2 cellular contexts compared by ENCODE assay signal in the genomic region with DNA sequence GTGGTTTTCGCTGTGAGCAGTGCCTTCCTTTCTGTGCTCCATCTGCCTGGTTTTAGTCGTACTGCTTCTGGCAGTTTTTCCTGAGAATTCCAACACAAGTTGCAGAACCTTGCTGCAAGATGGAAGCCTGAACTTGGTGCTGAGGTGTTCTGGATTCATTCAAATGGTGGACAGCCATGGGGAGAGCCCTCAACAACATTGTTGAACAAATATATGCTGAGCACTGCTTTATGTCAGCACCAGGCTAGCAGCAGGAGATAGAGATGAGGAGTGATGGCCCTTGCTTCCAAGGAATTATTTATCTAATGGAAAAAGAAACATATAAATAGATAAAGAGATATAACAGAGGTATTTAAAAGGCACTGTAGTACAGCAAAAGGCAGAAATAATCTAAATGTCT.
TF ChIP-seq lines count a peak whose summit lies in the region.

No MANE protein-coding gene starts in this region.

TF ChIP-seq in SK-N-SH, 30 proteins besides CTCF, POLR2A, EP300 and RAD21:
- TF ChIP-seq, protein P1, sequence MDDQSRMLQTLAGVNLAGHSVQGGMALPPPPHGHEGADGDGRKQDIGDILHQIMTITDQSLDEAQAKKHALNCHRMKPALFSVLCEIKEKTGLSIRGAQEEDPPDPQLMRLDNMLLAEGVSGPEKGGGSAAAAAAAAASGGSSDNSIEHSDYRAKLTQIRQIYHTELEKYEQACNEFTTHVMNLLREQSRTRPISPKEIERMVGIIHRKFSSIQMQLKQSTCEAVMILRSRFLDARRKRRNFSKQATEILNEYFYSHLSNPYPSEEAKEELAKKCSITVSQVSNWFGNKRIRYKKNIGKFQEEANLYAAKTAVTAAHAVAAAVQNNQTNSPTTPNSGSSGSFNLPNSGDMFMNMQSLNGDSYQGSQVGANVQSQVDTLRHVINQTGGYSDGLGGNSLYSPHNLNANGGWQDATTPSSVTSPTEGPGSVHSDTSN (IDR thresholded peaks at IDR 0.05) = peak; percentile 70
- no peak for TF ChIP-seq FOXM1 (IDR thresholded peaks at IDR 0.05; ENCODE audit: low read depth)
- 0 out of 2 replicates have a peak, but pooled peaks have one; percentile 16 for TF ChIP-seq JUND (IDR thresholded peaks at IDR 0.05)
- no peak for TF ChIP-seq POLR2AphosphoS5 (IDR thresholded peaks at IDR 0.05; ENCODE audit: low read depth, low read length)
- TF ChIP-seq TCF12 (IDR thresholded peaks at IDR 0.05) = peak; percentile 73
- TF ChIP-seq, protein P2, sequence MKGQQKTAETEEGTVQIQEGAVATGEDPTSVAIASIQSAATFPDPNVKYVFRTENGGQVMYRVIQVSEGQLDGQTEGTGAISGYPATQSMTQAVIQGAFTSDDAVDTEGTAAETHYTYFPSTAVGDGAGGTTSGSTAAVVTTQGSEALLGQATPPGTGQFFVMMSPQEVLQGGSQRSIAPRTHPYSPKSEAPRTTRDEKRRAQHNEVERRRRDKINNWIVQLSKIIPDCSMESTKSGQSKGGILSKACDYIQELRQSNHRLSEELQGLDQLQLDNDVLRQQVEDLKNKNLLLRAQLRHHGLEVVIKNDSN (IDR thresholded peaks at IDR 0.05; ENCODE audit: borderline replicate concordance, low read depth) = no peak
- no peak for TF ChIP-seq GABPA (IDR thresholded peaks at IDR 0.05; ENCODE audit: low read depth)
- TF ChIP-seq, protein P3, sequence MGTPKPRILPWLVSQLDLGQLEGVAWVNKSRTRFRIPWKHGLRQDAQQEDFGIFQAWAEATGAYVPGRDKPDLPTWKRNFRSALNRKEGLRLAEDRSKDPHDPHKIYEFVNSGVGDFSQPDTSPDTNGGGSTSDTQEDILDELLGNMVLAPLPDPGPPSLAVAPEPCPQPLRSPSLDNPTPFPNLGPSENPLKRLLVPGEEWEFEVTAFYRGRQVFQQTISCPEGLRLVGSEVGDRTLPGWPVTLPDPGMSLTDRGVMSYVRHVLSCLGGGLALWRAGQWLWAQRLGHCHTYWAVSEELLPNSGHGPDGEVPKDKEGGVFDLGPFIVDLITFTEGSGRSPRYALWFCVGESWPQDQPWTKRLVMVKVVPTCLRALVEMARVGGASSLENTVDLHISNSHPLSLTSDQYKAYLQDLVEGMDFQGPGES (IDR thresholded peaks at IDR 0.05; ENCODE audit: low read depth, low read length) = no peak

TF ChIP-seq in K562, 482 proteins besides CTCF, POLR2A, EP300 and RAD21:
- TF ChIP-seq, protein P4, sequence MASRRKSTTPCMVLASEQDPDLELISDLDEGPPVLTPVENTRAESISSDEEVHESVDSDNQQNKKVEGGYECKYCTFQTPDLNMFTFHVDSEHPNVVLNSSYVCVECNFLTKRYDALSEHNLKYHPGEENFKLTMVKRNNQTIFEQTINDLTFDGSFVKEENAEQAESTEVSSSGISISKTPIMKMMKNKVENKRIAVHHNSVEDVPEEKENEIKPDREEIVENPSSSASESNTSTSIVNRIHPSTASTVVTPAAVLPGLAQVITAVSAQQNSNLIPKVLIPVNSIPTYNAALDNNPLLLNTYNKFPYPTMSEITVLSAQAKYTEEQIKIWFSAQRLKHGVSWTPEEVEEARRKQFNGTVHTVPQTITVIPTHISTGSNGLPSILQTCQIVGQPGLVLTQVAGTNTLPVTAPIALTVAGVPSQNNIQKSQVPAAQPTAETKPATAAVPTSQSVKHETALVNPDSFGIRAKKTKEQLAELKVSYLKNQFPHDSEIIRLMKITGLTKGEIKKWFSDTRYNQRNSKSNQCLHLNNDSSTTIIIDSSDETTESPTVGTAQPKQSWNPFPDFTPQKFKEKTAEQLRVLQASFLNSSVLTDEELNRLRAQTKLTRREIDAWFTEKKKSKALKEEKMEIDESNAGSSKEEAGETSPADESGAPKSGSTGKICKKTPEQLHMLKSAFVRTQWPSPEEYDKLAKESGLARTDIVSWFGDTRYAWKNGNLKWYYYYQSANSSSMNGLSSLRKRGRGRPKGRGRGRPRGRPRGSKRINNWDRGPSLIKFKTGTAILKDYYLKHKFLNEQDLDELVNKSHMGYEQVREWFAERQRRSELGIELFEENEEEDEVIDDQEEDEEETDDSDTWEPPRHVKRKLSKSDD (conservative IDR thresholded peaks at IDR 0.05; ENCODE audit: low read length) = no peak
- TF ChIP-seq, protein P5, sequence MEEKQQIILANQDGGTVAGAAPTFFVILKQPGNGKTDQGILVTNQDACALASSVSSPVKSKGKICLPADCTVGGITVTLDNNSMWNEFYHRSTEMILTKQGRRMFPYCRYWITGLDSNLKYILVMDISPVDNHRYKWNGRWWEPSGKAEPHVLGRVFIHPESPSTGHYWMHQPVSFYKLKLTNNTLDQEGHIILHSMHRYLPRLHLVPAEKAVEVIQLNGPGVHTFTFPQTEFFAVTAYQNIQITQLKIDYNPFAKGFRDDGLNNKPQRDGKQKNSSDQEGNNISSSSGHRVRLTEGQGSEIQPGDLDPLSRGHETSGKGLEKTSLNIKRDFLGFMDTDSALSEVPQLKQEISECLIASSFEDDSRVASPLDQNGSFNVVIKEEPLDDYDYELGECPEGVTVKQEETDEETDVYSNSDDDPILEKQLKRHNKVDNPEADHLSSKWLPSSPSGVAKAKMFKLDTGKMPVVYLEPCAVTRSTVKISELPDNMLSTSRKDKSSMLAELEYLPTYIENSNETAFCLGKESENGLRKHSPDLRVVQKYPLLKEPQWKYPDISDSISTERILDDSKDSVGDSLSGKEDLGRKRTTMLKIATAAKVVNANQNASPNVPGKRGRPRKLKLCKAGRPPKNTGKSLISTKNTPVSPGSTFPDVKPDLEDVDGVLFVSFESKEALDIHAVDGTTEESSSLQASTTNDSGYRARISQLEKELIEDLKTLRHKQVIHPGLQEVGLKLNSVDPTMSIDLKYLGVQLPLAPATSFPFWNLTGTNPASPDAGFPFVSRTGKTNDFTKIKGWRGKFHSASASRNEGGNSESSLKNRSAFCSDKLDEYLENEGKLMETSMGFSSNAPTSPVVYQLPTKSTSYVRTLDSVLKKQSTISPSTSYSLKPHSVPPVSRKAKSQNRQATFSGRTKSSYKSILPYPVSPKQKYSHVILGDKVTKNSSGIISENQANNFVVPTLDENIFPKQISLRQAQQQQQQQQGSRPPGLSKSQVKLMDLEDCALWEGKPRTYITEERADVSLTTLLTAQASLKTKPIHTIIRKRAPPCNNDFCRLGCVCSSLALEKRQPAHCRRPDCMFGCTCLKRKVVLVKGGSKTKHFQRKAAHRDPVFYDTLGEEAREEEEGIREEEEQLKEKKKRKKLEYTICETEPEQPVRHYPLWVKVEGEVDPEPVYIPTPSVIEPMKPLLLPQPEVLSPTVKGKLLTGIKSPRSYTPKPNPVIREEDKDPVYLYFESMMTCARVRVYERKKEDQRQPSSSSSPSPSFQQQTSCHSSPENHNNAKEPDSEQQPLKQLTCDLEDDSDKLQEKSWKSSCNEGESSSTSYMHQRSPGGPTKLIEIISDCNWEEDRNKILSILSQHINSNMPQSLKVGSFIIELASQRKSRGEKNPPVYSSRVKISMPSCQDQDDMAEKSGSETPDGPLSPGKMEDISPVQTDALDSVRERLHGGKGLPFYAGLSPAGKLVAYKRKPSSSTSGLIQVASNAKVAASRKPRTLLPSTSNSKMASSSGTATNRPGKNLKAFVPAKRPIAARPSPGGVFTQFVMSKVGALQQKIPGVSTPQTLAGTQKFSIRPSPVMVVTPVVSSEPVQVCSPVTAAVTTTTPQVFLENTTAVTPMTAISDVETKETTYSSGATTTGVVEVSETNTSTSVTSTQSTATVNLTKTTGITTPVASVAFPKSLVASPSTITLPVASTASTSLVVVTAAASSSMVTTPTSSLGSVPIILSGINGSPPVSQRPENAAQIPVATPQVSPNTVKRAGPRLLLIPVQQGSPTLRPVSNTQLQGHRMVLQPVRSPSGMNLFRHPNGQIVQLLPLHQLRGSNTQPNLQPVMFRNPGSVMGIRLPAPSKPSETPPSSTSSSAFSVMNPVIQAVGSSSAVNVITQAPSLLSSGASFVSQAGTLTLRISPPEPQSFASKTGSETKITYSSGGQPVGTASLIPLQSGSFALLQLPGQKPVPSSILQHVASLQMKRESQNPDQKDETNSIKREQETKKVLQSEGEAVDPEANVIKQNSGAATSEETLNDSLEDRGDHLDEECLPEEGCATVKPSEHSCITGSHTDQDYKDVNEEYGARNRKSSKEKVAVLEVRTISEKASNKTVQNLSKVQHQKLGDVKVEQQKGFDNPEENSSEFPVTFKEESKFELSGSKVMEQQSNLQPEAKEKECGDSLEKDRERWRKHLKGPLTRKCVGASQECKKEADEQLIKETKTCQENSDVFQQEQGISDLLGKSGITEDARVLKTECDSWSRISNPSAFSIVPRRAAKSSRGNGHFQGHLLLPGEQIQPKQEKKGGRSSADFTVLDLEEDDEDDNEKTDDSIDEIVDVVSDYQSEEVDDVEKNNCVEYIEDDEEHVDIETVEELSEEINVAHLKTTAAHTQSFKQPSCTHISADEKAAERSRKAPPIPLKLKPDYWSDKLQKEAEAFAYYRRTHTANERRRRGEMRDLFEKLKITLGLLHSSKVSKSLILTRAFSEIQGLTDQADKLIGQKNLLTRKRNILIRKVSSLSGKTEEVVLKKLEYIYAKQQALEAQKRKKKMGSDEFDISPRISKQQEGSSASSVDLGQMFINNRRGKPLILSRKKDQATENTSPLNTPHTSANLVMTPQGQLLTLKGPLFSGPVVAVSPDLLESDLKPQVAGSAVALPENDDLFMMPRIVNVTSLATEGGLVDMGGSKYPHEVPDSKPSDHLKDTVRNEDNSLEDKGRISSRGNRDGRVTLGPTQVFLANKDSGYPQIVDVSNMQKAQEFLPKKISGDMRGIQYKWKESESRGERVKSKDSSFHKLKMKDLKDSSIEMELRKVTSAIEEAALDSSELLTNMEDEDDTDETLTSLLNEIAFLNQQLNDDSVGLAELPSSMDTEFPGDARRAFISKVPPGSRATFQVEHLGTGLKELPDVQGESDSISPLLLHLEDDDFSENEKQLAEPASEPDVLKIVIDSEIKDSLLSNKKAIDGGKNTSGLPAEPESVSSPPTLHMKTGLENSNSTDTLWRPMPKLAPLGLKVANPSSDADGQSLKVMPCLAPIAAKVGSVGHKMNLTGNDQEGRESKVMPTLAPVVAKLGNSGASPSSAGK (IDR thresholded peaks at IDR 0.05) = no peak
- TF ChIP-seq ZNF212 (CRISPR knock-in tag; IDR thresholded peaks at IDR 0.05) (no peak), SNIP1 (IDR thresholded peaks at IDR 0.05; ENCODE audit: low read depth) (no peak), TCF3 (CRISPR knock-in tag; IDR thresholded peaks at IDR 0.05) (no peak), CBFB (CRISPR knock-in tag; IDR thresholded peaks at IDR 0.05) (no peak), HDAC1 (IDR thresholded peaks at IDR 0.05) (no peak), CHD2 (IDR thresholded peaks at IDR 0.05; ENCODE audit: low read depth, low read length) (no peak)
- TF ChIP-seq, protein P6, sequence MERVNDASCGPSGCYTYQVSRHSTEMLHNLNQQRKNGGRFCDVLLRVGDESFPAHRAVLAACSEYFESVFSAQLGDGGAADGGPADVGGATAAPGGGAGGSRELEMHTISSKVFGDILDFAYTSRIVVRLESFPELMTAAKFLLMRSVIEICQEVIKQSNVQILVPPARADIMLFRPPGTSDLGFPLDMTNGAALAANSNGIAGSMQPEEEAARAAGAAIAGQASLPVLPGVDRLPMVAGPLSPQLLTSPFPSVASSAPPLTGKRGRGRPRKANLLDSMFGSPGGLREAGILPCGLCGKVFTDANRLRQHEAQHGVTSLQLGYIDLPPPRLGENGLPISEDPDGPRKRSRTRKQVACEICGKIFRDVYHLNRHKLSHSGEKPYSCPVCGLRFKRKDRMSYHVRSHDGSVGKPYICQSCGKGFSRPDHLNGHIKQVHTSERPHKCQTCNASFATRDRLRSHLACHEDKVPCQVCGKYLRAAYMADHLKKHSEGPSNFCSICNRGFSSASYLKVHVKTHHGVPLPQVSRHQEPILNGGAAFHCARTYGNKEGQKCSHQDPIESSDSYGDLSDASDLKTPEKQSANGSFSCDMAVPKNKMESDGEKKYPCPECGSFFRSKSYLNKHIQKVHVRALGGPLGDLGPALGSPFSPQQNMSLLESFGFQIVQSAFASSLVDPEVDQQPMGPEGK (CRISPR knock-in tag; IDR thresholded peaks at IDR 0.05; ENCODE audit: borderline replicate concordance) = no peak
- TF ChIP-seq, protein P7, sequence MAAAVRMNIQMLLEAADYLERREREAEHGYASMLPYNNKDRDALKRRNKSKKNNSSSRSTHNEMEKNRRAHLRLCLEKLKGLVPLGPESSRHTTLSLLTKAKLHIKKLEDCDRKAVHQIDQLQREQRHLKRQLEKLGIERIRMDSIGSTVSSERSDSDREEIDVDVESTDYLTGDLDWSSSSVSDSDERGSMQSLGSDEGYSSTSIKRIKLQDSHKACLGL (CRISPR knock-in tag; IDR thresholded peaks at IDR 0.05; ENCODE audit: borderline replicate concordance, poor library complexity, severe bottlenecking) = no peak
- TF ChIP-seq, protein P8, sequence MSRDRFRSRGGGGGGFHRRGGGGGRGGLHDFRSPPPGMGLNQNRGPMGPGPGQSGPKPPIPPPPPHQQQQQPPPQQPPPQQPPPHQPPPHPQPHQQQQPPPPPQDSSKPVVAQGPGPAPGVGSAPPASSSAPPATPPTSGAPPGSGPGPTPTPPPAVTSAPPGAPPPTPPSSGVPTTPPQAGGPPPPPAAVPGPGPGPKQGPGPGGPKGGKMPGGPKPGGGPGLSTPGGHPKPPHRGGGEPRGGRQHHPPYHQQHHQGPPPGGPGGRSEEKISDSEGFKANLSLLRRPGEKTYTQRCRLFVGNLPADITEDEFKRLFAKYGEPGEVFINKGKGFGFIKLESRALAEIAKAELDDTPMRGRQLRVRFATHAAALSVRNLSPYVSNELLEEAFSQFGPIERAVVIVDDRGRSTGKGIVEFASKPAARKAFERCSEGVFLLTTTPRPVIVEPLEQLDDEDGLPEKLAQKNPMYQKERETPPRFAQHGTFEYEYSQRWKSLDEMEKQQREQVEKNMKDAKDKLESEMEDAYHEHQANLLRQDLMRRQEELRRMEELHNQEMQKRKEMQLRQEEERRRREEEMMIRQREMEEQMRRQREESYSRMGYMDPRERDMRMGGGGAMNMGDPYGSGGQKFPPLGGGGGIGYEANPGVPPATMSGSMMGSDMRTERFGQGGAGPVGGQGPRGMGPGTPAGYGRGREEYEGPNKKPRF (IDR thresholded peaks at IDR 0.05; ENCODE audit: low read depth, low read length) = no peak
